Comparison of ENCODE assay signal across 23 cellular contexts in genomic region chr15:42728975-42729374, GRCh38.
"Had no signal": no experiment of that assay in that cellular context is flagged by ENCODE, and none has a peak within 500 bp of the region (broad histone marks: within the 10 kb centered on the region; RNA-seq: fewer than 3 reads in every experiment).

No MANE protein-coding gene starts in this region.

- H3K27me3 ChIP-seq: esophagus squamous epithelium, right atrium auricular region, testis, transverse colon had no signal

- H3K4me1 Mint-ChIP-seq: activated naive CD8-positive, alpha-beta T cell treated with anti-CD3 and anti-CD28 coated beads, Interleukin-2, amount 50 U/mL, for 24 hours; memory B cell had no signal

- H3K27ac ChIP-seq: epithelial cell of prostate, esophagus squamous epithelium, right atrium auricular region, testis, transverse colon had no signal

- H3K27me3 Mint-ChIP-seq: activated CD8-positive, alpha-beta T cell treated with anti-CD3 and anti-CD28 coated beads for 36 hours; activated naive CD4-positive, alpha-beta T cell treated with anti-CD3 and anti-CD28 coated beads, Interleukin-2, amount 50 U/mL, for 24 hours; activated naive CD8-positive, alpha-beta T cell treated with anti-CD3 and anti-CD28 coated beads, Interleukin-2, amount 50 U/mL, for 24 hours; dendritic cell treated with granulocyte-macrophage colony-stimulating factor and Interleukin-4, amounts not matched to agents 40 ng/mL and 50 ng/mL, for 4 days; memory B cell; naive thymus-derived CD8-positive, alpha-beta T cell; T-helper 17 cell had no signal

- H3K9me3 ChIP-seq: esophagus squamous epithelium, right atrium auricular region, testis, transverse colon had no signal

- ATAC-seq: activated CD8-positive, alpha-beta T cell treated with anti-CD3 and anti-CD28 coated beads for 36 hours; activated naive CD8-positive, alpha-beta T cell treated with anti-CD3 and anti-CD28 coated beads, Interleukin-2, amount 50 U/mL, for 24 hours; naive thymus-derived CD8-positive, alpha-beta T cell; stimulated activated naive CD8-positive, alpha-beta T cell treated with anti-CD3 and anti-CD28 coated beads, Interleukin-15, Interleukin-2, amounts not matched to agents 100 U/mL and 50 U/mL, for 24 hours; T-helper 17 cell had no signal

- DNase-seq: activated CD4-positive, alpha-beta T cell treated with anti-CD3 and anti-CD28 coated beads, Interleukin-2, amount 50 U/mL, for 1 hour; activated CD8-positive, alpha-beta T cell treated with anti-CD3 and anti-CD28 coated beads for 36 hours; activated naive CD8-positive, alpha-beta T cell treated with anti-CD3 and anti-CD28 coated beads, Interleukin-2, amount 50 U/mL, for 24 hours; activated T-cell treated with anti-CD3 and anti-CD28 coated beads, Interleukin-2, amount 50 U/mL, for 48 hours; central memory CD4-positive, alpha-beta T cell; effector CD4-positive, alpha-beta T cell; esophagus squamous epithelium; immature natural killer cell; kidney; naive thymus-derived CD8-positive, alpha-beta T cell; stimulated activated CD4-positive, alpha-beta T cell treated with anti-CD3 and anti-CD28 coated beads, Interleukin-2, amount 100 ng/mL, for 48 hours; stimulated activated naive CD8-positive, alpha-beta T cell treated with anti-CD3 and anti-CD28 coated beads, Interleukin-15, Interleukin-2, amounts not matched to agents 100 U/mL and 50 U/mL, for 24 hours; T-helper 17 cell; T1000; testis; transverse colon had no signal

- H3K4me3 Mint-ChIP-seq: activated CD8-positive, alpha-beta T cell treated with anti-CD3 and anti-CD28 coated beads for 36 hours; activated naive CD4-positive, alpha-beta T cell treated with anti-CD3 and anti-CD28 coated beads, Interleukin-2, amount 50 U/mL, for 24 hours; activated naive CD8-positive, alpha-beta T cell treated with anti-CD3 and anti-CD28 coated beads, Interleukin-2, amount 50 U/mL, for 24 hours; dendritic cell treated with granulocyte-macrophage colony-stimulating factor and Interleukin-4, amounts not matched to agents 40 ng/mL and 50 ng/mL, for 4 days; immature natural killer cell; memory B cell; T-helper 17 cell had no signal

- H3K4me3 ChIP-seq: esophagus squamous epithelium, right atrium auricular region, testis, transverse colon had no signal

- H3K4me1 ChIP-seq: esophagus squamous epithelium, right atrium auricular region, transverse colon had no signal

- H3K9me3 Mint-ChIP-seq: activated CD8-positive, alpha-beta T cell treated with anti-CD3 and anti-CD28 coated beads for 36 hours; activated naive CD4-positive, alpha-beta T cell treated with anti-CD3 and anti-CD28 coated beads, Interleukin-2, amount 50 U/mL, for 24 hours; activated naive CD8-positive, alpha-beta T cell treated with anti-CD3 and anti-CD28 coated beads, Interleukin-2, amount 50 U/mL, for 24 hours; activated T-helper 2 cell treated with anti-CD3 and anti-CD28 coated beads, Interferon-gamma antibody, Interleukin-2, Interleukin-4, amounts not matched to agents 10 μg/mL and 5 μg/mL and 100 μg/mL, durations not matched to agents 14 hours and 24 hours and 36 hours; dendritic cell treated with granulocyte-macrophage colony-stimulating factor and Interleukin-4, amounts not matched to agents 40 ng/mL and 50 ng/mL, for 4 days; immature natural killer cell; memory B cell; naive thymus-derived CD8-positive, alpha-beta T cell; neural crest cell had no signal

- H3K27ac Mint-ChIP-seq: activated CD8-positive, alpha-beta T cell treated with anti-CD3 and anti-CD28 coated beads for 36 hours; activated naive CD4-positive, alpha-beta T cell treated with anti-CD3 and anti-CD28 coated beads, Interleukin-2, amount 50 U/mL, for 24 hours; activated naive CD8-positive, alpha-beta T cell treated with anti-CD3 and anti-CD28 coated beads, Interleukin-2, amount 50 U/mL, for 24 hours; activated T-helper 2 cell treated with anti-CD3 and anti-CD28 coated beads, Interferon-gamma antibody, Interleukin-2, Interleukin-4, amounts not matched to agents 10 μg/mL and 5 μg/mL and 100 μg/mL, durations not matched to agents 14 hours and 24 hours and 36 hours; dendritic cell treated with granulocyte-macrophage colony-stimulating factor and Interleukin-4, amounts not matched to agents 40 ng/mL and 50 ng/mL, for 4 days; memory B cell had no signal
